Comparison of ENCODE assay signal across 1 cellular context in genomic region chr16:3188675-3188924, GRCh38.
A peak's percentile ranks its signal among the peaks of the same experiment; 100 is the strongest.
TF ChIP-seq lines count a peak whose summit lies in the region.

No MANE protein-coding gene starts in this region.

TF ChIP-seq in H1, 55 proteins besides CTCF, POLR2A, EP300 and RAD21:
- TF ChIP-seq SAP30 (IDR thresholded peaks at IDR 0.05; ENCODE audit: insufficient read depth, insufficient replicate concordance, low read length) = peak; percentile 21
- no peak for TF ChIP-seq MAX (IDR thresholded peaks at IDR 0.05)
TF ChIP-seq in H1: peak in this region for 1.
